16 cellular contexts compared by ENCODE assay signal in genomic region chr3:194305356-194306108, GRCh38. TPM values are rescaled to one million over a fixed set of nuclear protein-coding genes. Genes with fewer than 3 reads are reported as not detected.
A peak's percentile ranks its signal among the peaks of the same experiment; 100 is the strongest.
DNase-seq lines count a peak whose midpoint lies in the region; ATAC-seq and TF ChIP-seq lines count a peak whose summit lies in the region.
"Had no signal": no experiment of that assay in that cellular context is flagged by ENCODE, and none has a peak within 500 bp of the region (broad histone marks: within the 10 kb centered on the region; RNA-seq: fewer than 3 reads in every experiment).

No MANE protein-coding gene starts in this region.

- TF ChIP-seq EP300 in sigmoid colon (IDR thresholded peaks at IDR 0.05), result no peak

- intact Hi-C loops in activated naive CD4-positive, alpha-beta T cell treated with anti-CD3 and anti-CD28 coated beads for 36 hours (cut with micrococcal nuclease), result loop anchor here (2.0 to 10.0 kb wide), 4 partner anchors 235 to 1411 kb away; partner anchors contain the start of gene OPA1
- intact Hi-C loops in sigmoid colon (cut with DNase I), result no loop called here

- H3K4me1 ChIP-seq in HUES64 (ENCODE audit: insufficient read depth, low read length) (peaks cover 33% of the 10 kb centered on the region), sigmoid colon (peaks cover 0 to 6% (median 6%) of the 10 kb centered on the region in 4 donors)

- no peak for ATAC-seq in activated T-helper 17 cell treated with anti-CD3 and anti-CD28 coated beads, Interleukin-2, amount 50 U/mL, for 72 hours (replicated peaks)
- ATAC-seq in GM21447 (IDR thresholded peaks at IDR 0.05; ENCODE audit: unreplicated experiment) (no peak), GM18511 (IDR thresholded peaks at IDR 0.05; ENCODE audit: unreplicated experiment) (no peak)

- H3K27me3 ChIP-seq in HUES64 (ENCODE audit: insufficient read depth, low read length) (peaks cover 10% of the 10 kb centered on the region; the same call in 1 of the 2 replicates), sigmoid colon (no peaks in the 10 kb centered on the region)
- H3K27me3 ChIP-seq: MG63, ovary had no signal

- H3K9ac ChIP-seq in HUES64 (ENCODE audit: low read depth, low read length), result no peak overlapping the region

- no peak overlapping the region for H3K4me3 Mint-ChIP-seq in activated naive CD4-positive, alpha-beta T cell treated with anti-CD3 and anti-CD28 coated beads for 36 hours
- H3K4me3 Mint-ChIP-seq in activated T-helper 17 cell treated with anti-CD3 and anti-CD28 coated beads, Interleukin-2, amount 50 U/mL, for 72 hours, result peak overlapping the region; percentile 76

- CTCF ChIA-PET in activated naive CD4-positive, alpha-beta T cell treated with anti-CD3 and anti-CD28 coated beads for 36 hours (lab: Charles Lee), result interaction anchor here (0.9 to 1.1 kb wide), 2 partner anchors 8 to 10 kb away, joined by 3 to 6 read pairs; no protein-coding TSS in a partner anchor

- peak overlapping the region; percentile 10 for H3K27ac Mint-ChIP-seq in activated naive CD4-positive, alpha-beta T cell treated with anti-CD3 and anti-CD28 coated beads for 36 hours
- H3K27ac Mint-ChIP-seq in activated T-helper 17 cell treated with anti-CD3 and anti-CD28 coated beads, Interleukin-2, amount 50 U/mL, for 72 hours, result no peak overlapping the region

- H3K27me3 Mint-ChIP-seq in activated naive CD4-positive, alpha-beta T cell treated with anti-CD3 and anti-CD28 coated beads for 36 hours (ENCODE audit: low read depth), result no peaks in the 10 kb centered on the region
- H3K27me3 Mint-ChIP-seq in activated T-helper 17 cell treated with anti-CD3 and anti-CD28 coated beads, Interleukin-2, amount 50 U/mL, for 72 hours, result no peaks in the 10 kb centered on the region

- no peak for TF ChIP-seq POLR2A in sigmoid colon (IDR thresholded peaks at IDR 0.05)

- H3K9me3 ChIP-seq in HUES64 (ENCODE audit: insufficient read depth, low read depth, low read length) (no peaks in the 10 kb centered on the region), sigmoid colon (no peaks in the 10 kb centered on the region)
- H3K9me3 ChIP-seq: MG63, ovary had no signal

- H3K9me3 Mint-ChIP-seq in activated naive CD4-positive, alpha-beta T cell treated with anti-CD3 and anti-CD28 coated beads for 36 hours, result no peaks in the 10 kb centered on the region
- no peaks in the 10 kb centered on the region for H3K9me3 Mint-ChIP-seq in activated T-helper 17 cell treated with anti-CD3 and anti-CD28 coated beads, Interleukin-2, amount 50 U/mL, for 72 hours

- H3K4me1 Mint-ChIP-seq in activated naive CD4-positive, alpha-beta T cell treated with anti-CD3 and anti-CD28 coated beads for 36 hours (ENCODE audit: low read depth), result peaks cover 37% of the 10 kb centered on the region
- H3K4me1 Mint-ChIP-seq in activated T-helper 17 cell treated with anti-CD3 and anti-CD28 coated beads, Interleukin-2, amount 50 U/mL, for 72 hours, result peaks cover 22% of the 10 kb centered on the region

- H3K27ac ChIP-seq in HUES64 (ENCODE audit: low read depth, low read length), result peak overlapping the region; percentile 49; the same call in 1 of the 2 replicates
- H3K27ac ChIP-seq in sigmoid colon, result no peak overlapping the region
- H3K27ac ChIP-seq: ovary had no signal

- TF ChIP-seq CTCF in sigmoid colon (IDR thresholded peaks at IDR 0.05), result no peak

- WGBS in HUES64, result 61% methylated on average over 11 of the region's 11 CpGs
- 78 to 94% methylated on average over 11 of the region's 11 CpGs for WGBS in sigmoid colon, 2 donors

- H3K36me3 ChIP-seq in HUES64 (ENCODE audit: insufficient read depth, low read length), result no peaks in the 10 kb centered on the region
- H3K36me3 ChIP-seq in sigmoid colon, result no peaks in the 10 kb centered on the region
- H3K36me3 ChIP-seq: MG63, ovary had no signal

- DNase-seq in activated naive CD4-positive, alpha-beta T cell treated with anti-CD3 and anti-CD28 coated beads for 36 hours, result no peak
- no peak for DNase-seq in activated naive CD4-positive, alpha-beta T cell treated with Interleukin-2 at 50 U/mL for 16 hours
- DNase-seq in sigmoid colon (peak; percentile 41), epidermal melanocyte (ENCODE audit: insufficient read length, low spot score) (no peak)
- DNase-seq: cerebellar nuclear complex; MG63; NCI-H2029; NK-92 treated with Interleukin-12 subunit alpha and Interleukin-12 subunit beta, amount 100 ng/mL, for 24 hours; SIG-M5 had no signal

- H3K36me3 Mint-ChIP-seq in activated naive CD4-positive, alpha-beta T cell treated with anti-CD3 and anti-CD28 coated beads for 36 hours (ENCODE audit: low read depth), result peaks cover 2% of the 10 kb centered on the region
- H3K36me3 Mint-ChIP-seq in activated T-helper 17 cell treated with anti-CD3 and anti-CD28 coated beads, Interleukin-2, amount 50 U/mL, for 72 hours (ENCODE audit: low read depth), result no peaks in the 10 kb centered on the region

- no peak overlapping the region for H3K4me3 ChIP-seq in HUES64 (ENCODE audit: low read length)
- no peak overlapping the region for H3K4me3 ChIP-seq in sigmoid colon
- H3K4me3 ChIP-seq: MG63, ovary had no signal

RNA-seq across cellular contexts. Expression of gene CPN2, which starts 45.6 kb away (rescaled TPM):
- not detected for total RNA-seq in activated naive CD4-positive, alpha-beta T cell treated with anti-CD3 and anti-CD28 coated beads for 36 hours
- polyA plus RNA-seq in HUES64 (2013, experiment 1 of 2), result not detected
- polyA plus RNA-seq in HUES64 (2013, experiment 2 of 2), result not detected
- not detected for total RNA-seq in activated T-helper 17 cell treated with anti-CD3 and anti-CD28 coated beads, Interleukin-2, amount 50 U/mL, for 72 hours
- not detected for total RNA-seq in sigmoid colon
- polyA plus RNA-seq in sigmoid colon, result under 1 TPM in 1 of 3 donors, not detected in 2; 0.01 TPM
- total RNA-seq: glomerular endothelial cell had no signal
- polyA plus RNA-seq: keratinocyte had no signal
